ENCODE assay signal across 18 cellular contexts in genomic region chr14:105252552-105253328, GRCh38.
"Had no signal": no experiment of that assay in that cellular context is flagged by ENCODE, and none has a peak within 500 bp of the region (broad histone marks: within the 10 kb centered on the region; RNA-seq: fewer than 3 reads in every experiment).

No MANE protein-coding gene starts in this region.

- H3K27me3 Mint-ChIP-seq: activated naive CD8-positive, alpha-beta T cell treated with anti-CD3 and anti-CD28 coated beads, Interleukin-2, amount 50 U/mL, for 24 hours; naive thymus-derived CD4-positive, alpha-beta T cell; progenitor cell of endocrine pancreas; stimulated activated naive CD8-positive, alpha-beta T cell treated with anti-CD3 and anti-CD28 coated beads, Interleukin-15, Interleukin-2, amounts not matched to agents 100 ng/mL and 50 ng/mL, for 24 hours had no signal

- H3K27ac Mint-ChIP-seq: activated naive CD4-positive, alpha-beta T cell treated with anti-CD3 and anti-CD28 coated beads for 36 hours; activated naive CD8-positive, alpha-beta T cell treated with anti-CD3 and anti-CD28 coated beads, Interleukin-2, amount 50 U/mL, for 24 hours; activated T-helper 2 cell treated with anti-CD3 and anti-CD28 coated beads, Interferon-gamma antibody, Interleukin-2, Interleukin-4, amounts not matched to agents 10 μg/mL and 5 μg/mL and 100 μg/mL, durations not matched to agents 14 hours and 24 hours and 36 hours; progenitor cell of endocrine pancreas; stimulated activated naive CD8-positive, alpha-beta T cell treated with anti-CD3 and anti-CD28 coated beads, Interleukin-15, Interleukin-2, amounts not matched to agents 100 ng/mL and 50 ng/mL, for 24 hours had no signal

- H3K9me3 ChIP-seq: gastrocnemius medialis, left ventricle myocardium inferior, tibial nerve, vagina had no signal

- ATAC-seq: activated naive CD8-positive, alpha-beta T cell treated with anti-CD3 and anti-CD28 coated beads, Interleukin-2, amount 50 U/mL, for 24 hours; esophagus mucosa; gastrocnemius medialis; naive thymus-derived CD4-positive, alpha-beta T cell had no signal

- H3K27me3 ChIP-seq: gastrocnemius medialis, tibial nerve, vagina had no signal

- H3K9me3 Mint-ChIP-seq: activated naive CD4-positive, alpha-beta T cell treated with anti-CD3 and anti-CD28 coated beads for 36 hours; activated naive CD8-positive, alpha-beta T cell treated with anti-CD3 and anti-CD28 coated beads, Interleukin-2, amount 50 U/mL, for 24 hours; activated T-helper 2 cell treated with anti-CD3 and anti-CD28 coated beads, Interferon-gamma antibody, Interleukin-2, Interleukin-4, amounts not matched to agents 10 μg/mL and 5 μg/mL and 100 μg/mL, durations not matched to agents 14 hours and 24 hours and 36 hours; naive thymus-derived CD4-positive, alpha-beta T cell; stimulated activated naive CD8-positive, alpha-beta T cell treated with anti-CD3 and anti-CD28 coated beads, Interleukin-15, Interleukin-2, amounts not matched to agents 100 ng/mL and 50 ng/mL, for 24 hours had no signal

- H3K4me3 Mint-ChIP-seq: activated naive CD4-positive, alpha-beta T cell treated with anti-CD3 and anti-CD28 coated beads for 36 hours; activated naive CD8-positive, alpha-beta T cell treated with anti-CD3 and anti-CD28 coated beads, Interleukin-2, amount 50 U/mL, for 24 hours; naive thymus-derived CD4-positive, alpha-beta T cell; stimulated activated naive CD8-positive, alpha-beta T cell treated with anti-CD3 and anti-CD28 coated beads, Interleukin-15, Interleukin-2, amounts not matched to agents 100 ng/mL and 50 ng/mL, for 24 hours had no signal

- H3K27ac ChIP-seq: coronary artery, gastrocnemius medialis, left ventricle myocardium inferior, tibial nerve, vagina had no signal

- H3K4me3 ChIP-seq: coronary artery, gastrocnemius medialis, left ventricle myocardium inferior, tibial nerve, vagina had no signal

- DNase-seq: activated CD4-positive, alpha-beta T cell treated with anti-CD3 and anti-CD28 coated beads, Interleukin-2, amount 50 U/mL, for 4 hours; activated naive CD4-positive, alpha-beta T cell treated with anti-CD3 and anti-CD28 coated beads for 36 hours; activated naive CD8-positive, alpha-beta T cell treated with anti-CD3 and anti-CD28 coated beads, Interleukin-2, amount 50 U/mL, for 24 hours; activated T-cell treated with anti-CD3 and anti-CD28 coated beads for 4 hours; gastrocnemius medialis; head of caudate nucleus; left ventricle myocardium inferior; naive thymus-derived CD4-positive, alpha-beta T cell; nucleus accumbens; SW 1271; T-helper 2 cell had no signal
